9 cellular contexts compared by ENCODE assay signal in the genomic region with DNA sequence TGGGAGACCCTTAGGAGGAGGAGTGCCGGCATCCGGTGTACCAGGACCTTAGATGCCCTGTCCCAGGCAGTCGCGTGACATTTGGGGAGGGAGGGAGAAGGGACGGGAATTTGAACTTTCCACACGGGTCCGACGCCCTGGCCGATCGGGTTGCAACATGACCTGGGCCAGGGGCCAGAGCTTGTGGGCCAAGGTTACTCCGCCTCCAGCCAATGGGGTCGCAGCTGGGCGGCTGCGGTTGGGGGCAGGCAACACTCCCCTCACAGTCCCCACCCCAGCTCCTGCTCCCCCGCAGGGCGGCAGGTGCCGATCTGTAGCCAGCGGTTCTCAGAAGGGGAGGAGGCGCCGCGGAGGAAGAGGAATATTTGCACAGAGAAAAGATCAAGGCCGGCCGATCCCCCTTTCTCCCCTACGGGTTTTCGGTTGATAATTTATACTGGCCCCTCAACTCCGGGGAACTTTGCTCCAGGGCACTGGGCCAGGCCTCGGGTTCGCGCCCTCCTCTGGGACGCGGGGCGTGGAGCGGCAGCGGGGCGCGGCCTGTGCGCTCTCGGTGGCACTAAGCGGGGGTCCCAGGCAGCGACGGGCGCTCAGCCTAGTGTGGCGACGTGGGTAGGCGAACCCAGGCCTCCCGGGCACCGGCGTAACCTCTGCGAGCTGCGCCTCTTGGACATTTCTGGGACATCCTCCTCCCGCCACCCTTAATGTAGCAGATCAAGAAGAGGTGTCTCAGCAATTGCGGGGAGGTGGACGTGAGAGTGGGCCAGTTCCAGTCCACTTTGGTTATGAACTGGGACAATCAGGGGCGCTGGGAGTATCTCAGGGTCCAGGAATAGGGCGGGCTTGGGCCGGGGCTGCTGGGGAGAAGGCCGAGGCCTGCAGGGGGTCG. TPM values are rescaled to one million over a fixed set of nuclear protein-coding genes. Genes with fewer than 3 reads are reported as not detected.
DNase-seq lines count a peak whose midpoint lies in the region; ATAC-seq and TF ChIP-seq lines count a peak whose summit lies in the region.
"Had no signal": no experiment of that assay in that cellular context is flagged by ENCODE, and none has a peak within 500 bp of the region (broad histone marks: within the 10 kb centered on the region; RNA-seq: fewer than 3 reads in every experiment).

No MANE protein-coding gene starts in this region.

- peaks cover 10% of the 10 kb centered on the region for H3K4me1 Mint-ChIP-seq in activated T-cell treated with anti-CD3 and anti-CD28 coated beads, Interleukin-2, amount 50 U/mL, for 72 hours (ENCODE audit: low read depth)

- TF ChIP-seq POLR2A in breast epithelium (IDR thresholded peaks at IDR 0.05) (no peak), lower leg skin (IDR thresholded peaks at IDR 0.05) (no peak), upper lobe of left lung (IDR thresholded peaks at IDR 0.05) (no peak)

- H3K9me3 Mint-ChIP-seq in activated T-cell treated with anti-CD3 and anti-CD28 coated beads, Interleukin-2, amount 50 U/mL, for 72 hours, result no peaks in the 10 kb centered on the region

- peaks cover 4 to 16% of the 10 kb centered on the region in 2 donors for H3K4me1 ChIP-seq in breast epithelium
- peaks cover 15 to 24% (median 21%) of the 10 kb centered on the region in 4 donors for H3K4me1 ChIP-seq in upper lobe of left lung

- no peak overlapping the region for H3K27ac Mint-ChIP-seq in activated T-cell treated with anti-CD3 and anti-CD28 coated beads, Interleukin-2, amount 50 U/mL, for 72 hours

- ATAC-seq in activated T-cell treated with anti-CD3 and anti-CD28 coated beads, Interleukin-2, amount 50 U/mL, for 72 hours (replicated peaks in 1 of 2), result no peak
- ATAC-seq in upper lobe of left lung (ENCODE audit: low FRiP score in 2 of 2), result peak in 1 of 2 donors; percentile 56
- ATAC-seq in GM18498 (IDR thresholded peaks at IDR 0.05; ENCODE audit: unreplicated experiment), result no peak

- DNase-seq in activated T-cell treated with anti-CD3 and anti-CD28 coated beads, Interleukin-2, amount 50 U/mL, for 72 hours, result no peak
- DNase-seq in activated T-cell treated with anti-CD3 and anti-CD28 coated beads, Interleukin-2, amount 50 U/mL, for 48 hours, result no peak
- DNase-seq in breast epithelium (ENCODE audit: low spot score in 2 of 2), result no peak
- peak; percentile 42 to 94 for DNase-seq in lower leg skin (ENCODE audit: low spot score in 2 of 2)
- DNase-seq in upper lobe of left lung, result peak; percentile 67 to 82
- no peak for DNase-seq in HPDE6-E6E7 (ENCODE audit: extremely low spot score)
- DNase-seq in inferior parietal cortex (ENCODE audit: extremely low spot score), result no peak

- WGBS in lower leg skin, 2 donors, result 2 to 3% methylated on average over 35 to 49 of the region's 58 CpGs
- WGBS in upper lobe of left lung, 2 donors, result 4 to 7% methylated on average over 25 to 40 of the region's 58 CpGs

- H3K36me3 ChIP-seq in breast epithelium, result no peaks in the 10 kb centered on the region
- no peaks in the 10 kb centered on the region for H3K36me3 ChIP-seq in upper lobe of left lung

- H3K27ac ChIP-seq in breast epithelium, result no peak overlapping the region
- H3K27ac ChIP-seq in upper lobe of left lung, result peak overlapping the region in 1 of 4 donors; percentile 39

- peaks cover 49% of the 10 kb centered on the region for H3K27me3 Mint-ChIP-seq in activated T-cell treated with anti-CD3 and anti-CD28 coated beads, Interleukin-2, amount 50 U/mL, for 72 hours (ENCODE audit: low read depth)

- H3K36me3 Mint-ChIP-seq in activated T-cell treated with anti-CD3 and anti-CD28 coated beads, Interleukin-2, amount 50 U/mL, for 72 hours (ENCODE audit: insufficient read depth in 2 of 2), result no peaks in the 10 kb centered on the region

- peak overlapping the region; percentile 68 for H3K4me3 Mint-ChIP-seq in activated T-cell treated with anti-CD3 and anti-CD28 coated beads, Interleukin-2, amount 50 U/mL, for 72 hours

- TF ChIP-seq CTCF in breast epithelium (IDR thresholded peaks at IDR 0.05) (no peak), lower leg skin (IDR thresholded peaks at IDR 0.05) (no peak), upper lobe of left lung (IDR thresholded peaks at IDR 0.05) (no peak)

- H3K4me3 ChIP-seq in breast epithelium, result peak overlapping the region; percentile 51 to 72 (median 64)
- peak overlapping the region; percentile 16 for H3K4me3 ChIP-seq in lower leg skin (ENCODE audit: low read depth, poor library complexity, severe bottlenecking)
- H3K4me3 ChIP-seq in upper lobe of left lung, result peak overlapping the region in 3 of 4 donors; percentile 49 to 65 (median 63)

- H3K27me3 ChIP-seq in breast epithelium (peaks cover 11 to 33% of the 10 kb centered on the region in 2 donors), upper lobe of left lung (peaks cover 0 to 28% (median 16%) of the 10 kb centered on the region in 4 donors)

- TF ChIP-seq EP300 in upper lobe of left lung (IDR thresholded peaks at IDR 0.05), result no peak

- H3K9me3 ChIP-seq in breast epithelium (no peaks in the 10 kb centered on the region), upper lobe of left lung (no peaks in the 10 kb centered on the region)

- intact Hi-C loops in breast epithelium (cut with DNase I; ENCODE audit: low total_unique reads), result loop anchor here (10.0 kb wide), 1 partner anchor 232 kb away; no protein-coding TSS in a partner anchor
- intact Hi-C loops in lower leg skin (cut with DNase I; ENCODE audit: low total_unique reads), result no loop called here

RNA-seq across cellular contexts. Expression of a gene that starts 1.2 kb away (rescaled TPM):
- total RNA-seq in activated T-cell treated with anti-CD3 and anti-CD28 coated beads, Interleukin-2, amount 50 U/mL, for 72 hours, result under 1 TPM in 1 of 2 donors, not detected in 1; 0.14 TPM
- total RNA-seq in breast epithelium, result 100 to 1,000 TPM in 1 of 3 donors, 10 to 100 TPM in 2; 10.4 to 109 (median 21.3) TPM
- 10 to 100 TPM in 1 of 4 donors, 1 to 10 TPM in 3; 1.3 to 12.0 (median 5.6) TPM for total RNA-seq in lower leg skin
- 10 to 100 TPM in 5 of 6 donors, 1 to 10 TPM in 1; 8.1 to 39.8 (median 14.4) TPM for total RNA-seq in upper lobe of left lung
- total RNA-seq: glomerular endothelial cell had no signal

RNA-seq across cellular contexts. Expression of a gene that starts 44.5 kb away (rescaled TPM):
- under 1 TPM; 0.70 to 0.95 TPM for total RNA-seq in activated T-cell treated with anti-CD3 and anti-CD28 coated beads, Interleukin-2, amount 50 U/mL, for 72 hours
- 1 to 10 TPM; 3.5 to 5.9 (median 3.8) TPM for total RNA-seq in breast epithelium
- total RNA-seq in lower leg skin, result 1 to 10 TPM; 2.4 to 6.9 (median 4.1) TPM
- 1 to 10 TPM; 1.0 to 4.3 (median 1.5) TPM for total RNA-seq in upper lobe of left lung

RNA-seq across cellular contexts. Expression of a gene that starts 44.8 kb away (rescaled TPM):
- 10 to 100 TPM; 27.7 to 29.6 TPM for total RNA-seq in activated T-cell treated with anti-CD3 and anti-CD28 coated beads, Interleukin-2, amount 50 U/mL, for 72 hours
- total RNA-seq in breast epithelium (10 to 100 TPM; 31.0 to 39.3 (median 32.1) TPM), lower leg skin (10 to 100 TPM; 32.2 to 52.1 (median 40.3) TPM), upper lobe of left lung (10 to 100 TPM; 15.7 to 52.9 (median 30.7) TPM)

Comparison
In these comparisons a context has a peak if more than half of its experiments do, and no peak if none do; other contexts are left out.
1. DNase-seq: peak in lower leg skin (2 of 2) and upper lobe of left lung (2 of 2); none in activated T-cell treated with anti-CD3 and anti-CD28 coated beads, Interleukin-2, amount 50 U/mL, for 72 hours (0 of 2), activated T-cell treated with anti-CD3 and anti-CD28 coated beads, Interleukin-2, amount 50 U/mL, for 48 hours (0 of 2), breast epithelium (0 of 2), HPDE6-E6E7 (single experiment) and inferior parietal cortex (single experiment).
2. Peak in every context shown above with its lines, with median percentiles within 50 percentile points of each other: H3K4me3 ChIP-seq.